24 cellular contexts compared by ENCODE assay signal in genomic region chr2:234606906-234607305, GRCh38.
DNase-seq lines count a peak whose midpoint lies in the region; ATAC-seq and TF ChIP-seq lines count a peak whose summit lies in the region.
"Had no signal": no experiment of that assay in that cellular context is flagged by ENCODE, and none has a peak within 500 bp of the region (broad histone marks: within the 10 kb centered on the region; RNA-seq: fewer than 3 reads in every experiment).

No MANE protein-coding gene starts in this region.

- no peaks in the 10 kb centered on the region for H3K27me3 Mint-ChIP-seq in osteocyte (ENCODE audit: unreplicated experiment)
- peaks cover 71 to 78% of the 10 kb centered on the region in 2 donors for H3K27me3 Mint-ChIP-seq in effector memory CD8-positive, alpha-beta T cell

- no peaks in the 10 kb centered on the region for H3K79me2 ChIP-seq in fibroblast of lung (ENCODE audit: control insufficient read depth, insufficient read depth, low read length)

- H3K27me3 ChIP-seq in fibroblast of lung (ENCODE audit: control insufficient read depth, insufficient read depth, low read length) (no peaks in the 10 kb centered on the region), spleen (replicated peaks in 1 of 7) (peaks cover 0 to 11% (median 0%) of the 10 kb centered on the region in 7 donors)
- H3K27me3 ChIP-seq: thyroid gland had no signal

- H4K20me1 ChIP-seq in fibroblast of lung (ENCODE audit: control insufficient read depth, extremely low read depth, insufficient read depth, low read length), result no peaks in the 10 kb centered on the region

- H3K9me3 ChIP-seq in fibroblast of lung (ENCODE audit: control insufficient read depth, insufficient read depth, low read depth, low read length), result no peaks in the 10 kb centered on the region
- peaks cover 0 to 3% (median 0%) of the 10 kb centered on the region in 8 donors for H3K9me3 ChIP-seq in spleen
- H3K9me3 ChIP-seq: psoas muscle, thyroid gland had no signal

- peak; percentile 3 for DNase-seq in HK-2 (ENCODE audit: unreplicated experiment)
- peak; percentile 80 for DNase-seq in NCI-H82 treated with DMSO at 0.1 percent for 48 hours (lab: John Stamatoyannopoulos, UW; ENCODE audit: unreplicated experiment)
- DNase-seq in fibroblast of lung (ENCODE audit: low read depth in 2 of 2), result peak; percentile 38 to 65
- DNase-seq in osteocyte (ENCODE audit: extremely low spot score, unreplicated experiment), result peak; percentile 30
- no peak for DNase-seq in effector memory CD8-positive, alpha-beta T cell
- no peak for DNase-seq in spleen
- no peak for DNase-seq in NAMALWA (ENCODE audit: low spot score)
- no peak for DNase-seq in NCI-H345 treated with DMSO at 0.1 percent for 48 hours (lab: John Stamatoyannopoulos, UW; ENCODE audit: unreplicated experiment)
- DNase-seq: activated B cell treated with CpG ODN at 0.5 μM for 24 hours; activated CD4-positive, alpha-beta T cell treated with anti-CD3 and anti-CD28 coated beads, Interleukin-2, amount 50 U/mL, for 4 hours; activated naive CD8-positive, alpha-beta T cell treated with anti-CD3 and anti-CD28 coated beads, Interleukin-2, amount 10 ng/mL, durations not matched to agents 7 days and 5 days; CD8-positive, alpha-beta memory T cell; DMS79 treated with DMSO at 0.1 percent for 48 hours; left ventricle myocardium superior; NCI-H1048; NCI-H2029 treated with DMSO at 0.1 percent for 48 hours; psoas muscle; stimulated activated CD4-positive, alpha-beta T cell treated with anti-CD3 and anti-CD28 coated beads, Interleukin-4, amount 100 ng/mL, for 1 hour; stimulated activated naive CD8-positive, alpha-beta T cell treated with anti-CD3 and anti-CD28 coated beads, Interleukin-15, Interleukin-2, amounts not matched to agents 100 U/mL and 50 U/mL, for 24 hours; T-helper 9 cell; thyroid gland had no signal

- H3K27ac ChIP-seq in fibroblast of lung (ENCODE audit: insufficient read depth, low read length), result no peak overlapping the region
- H3K27ac ChIP-seq in spleen, result no peak overlapping the region
- H3K27ac ChIP-seq: coronary artery, psoas muscle, thyroid gland had no signal

- no peak overlapping the region for H3K4me2 ChIP-seq in fibroblast of lung (ENCODE audit: extremely low read depth, insufficient read depth, low read length)
- H3K4me2 ChIP-seq: smooth muscle cell had no signal

- no peak overlapping the region for H3K27ac Mint-ChIP-seq in osteocyte (ENCODE audit: unreplicated experiment)
- no peak overlapping the region for H3K27ac Mint-ChIP-seq in effector memory CD8-positive, alpha-beta T cell
- H3K27ac Mint-ChIP-seq: activated B cell treated with CpG ODN at 0.5 μM for 24 hours; activated naive CD8-positive, alpha-beta T cell treated with anti-CD3 and anti-CD28 coated beads, Interleukin-2, amount 10 ng/mL, durations not matched to agents 7 days and 5 days; CD8-positive, alpha-beta memory T cell; nephron had no signal

- no peaks in the 10 kb centered on the region for H3K4me1 Mint-ChIP-seq in osteocyte (ENCODE audit: unreplicated experiment)
- peaks cover 0 to 3% of the 10 kb centered on the region in 2 donors for H3K4me1 Mint-ChIP-seq in effector memory CD8-positive, alpha-beta T cell (ENCODE audit: low read depth in 2 of 2)
- H3K4me1 Mint-ChIP-seq: activated B cell treated with CpG ODN at 0.5 μM for 24 hours; activated naive CD8-positive, alpha-beta T cell treated with anti-CD3 and anti-CD28 coated beads, Interleukin-2, amount 10 ng/mL, durations not matched to agents 7 days and 5 days; CD8-positive, alpha-beta memory T cell; nephron had no signal

- H3K9ac ChIP-seq in fibroblast of lung (ENCODE audit: insufficient read depth, low read length), result no peak overlapping the region

- WGBS in spleen, 5 donors, result 76 to 88% (median 83%) methylated on average over 9 of the region's 9 CpGs

- no peak overlapping the region for H3K4me3 Mint-ChIP-seq in osteocyte (ENCODE audit: unreplicated experiment)
- no peak overlapping the region for H3K4me3 Mint-ChIP-seq in effector memory CD8-positive, alpha-beta T cell
- H3K4me3 Mint-ChIP-seq: activated B cell treated with CpG ODN at 0.5 μM for 24 hours; activated naive CD8-positive, alpha-beta T cell treated with anti-CD3 and anti-CD28 coated beads, Interleukin-2, amount 10 ng/mL, durations not matched to agents 7 days and 5 days; CD8-positive, alpha-beta memory T cell; nephron had no signal

- peaks cover 3% of the 10 kb centered on the region for H3K9me3 Mint-ChIP-seq in osteocyte (ENCODE audit: unreplicated experiment)
- H3K9me3 Mint-ChIP-seq in effector memory CD8-positive, alpha-beta T cell, result peaks cover 0 to under 1% of the 10 kb centered on the region in 2 donors
- H3K9me3 Mint-ChIP-seq: activated naive CD8-positive, alpha-beta T cell treated with anti-CD3 and anti-CD28 coated beads, Interleukin-2, amount 10 ng/mL, durations not matched to agents 7 days and 5 days had no signal

- no peak overlapping the region for H3K4me3 ChIP-seq in fibroblast of lung (replicated peaks in 1 of 4; ENCODE audit: control extremely low read depth in 1 of 4, insufficient read depth in 1 of 4, low read depth in 3 of 4, low read length in 4 of 4)
- no peak overlapping the region for H3K4me3 ChIP-seq in spleen
- H3K4me3 ChIP-seq: coronary artery, psoas muscle, smooth muscle cell, thyroid gland had no signal

- H3K4me1 ChIP-seq in fibroblast of lung (ENCODE audit: control insufficient read depth, extremely low read depth, insufficient read depth, low read length), result no peaks in the 10 kb centered on the region
- no peaks in the 10 kb centered on the region for H3K4me1 ChIP-seq in spleen
- H3K4me1 ChIP-seq: psoas muscle, thyroid gland had no signal

- H3K36me3 Mint-ChIP-seq in osteocyte (ENCODE audit: unreplicated experiment), result no peaks in the 10 kb centered on the region
- no peaks in the 10 kb centered on the region for H3K36me3 Mint-ChIP-seq in effector memory CD8-positive, alpha-beta T cell (ENCODE audit: insufficient read depth)
- H3K36me3 Mint-ChIP-seq: activated naive CD8-positive, alpha-beta T cell treated with anti-CD3 and anti-CD28 coated beads, Interleukin-2, amount 10 ng/mL, durations not matched to agents 7 days and 5 days had no signal

- no peak for TF ChIP-seq POLR2A in spleen (IDR thresholded peaks at IDR 0.05)

- ATAC-seq in effector memory CD8-positive, alpha-beta T cell (replicated peaks), result no peak
- ATAC-seq: left ventricle myocardium superior; psoas muscle; stimulated activated naive CD8-positive, alpha-beta T cell treated with anti-CD3 and anti-CD28 coated beads, Interleukin-15, Interleukin-2, amounts not matched to agents 100 U/mL and 50 U/mL, for 24 hours had no signal

- no peak overlapping the region for H2AFZ ChIP-seq in fibroblast of lung (ENCODE audit: low read length)

- TF ChIP-seq CTCF in fibroblast of lung (conservative IDR thresholded peaks at IDR 0.05 in 1 of 2, IDR thresholded peaks at IDR 0.05 in 1 of 2; ENCODE audit: low read depth in 1 of 2, low read length in 2 of 2), result no peak
- TF ChIP-seq CTCF in osteocyte (IDR thresholded peaks at IDR 0.05), result no peak
- TF ChIP-seq CTCF in spleen (IDR thresholded peaks at IDR 0.05 in 8 of 11, conservative IDR thresholded peaks at IDR 0.05 in 3 of 11), result no peak

- intact Hi-C loops in spleen (cut with DNase I; ENCODE audit: low total_unique reads), result no loop called here

- no peaks in the 10 kb centered on the region for H3K36me3 ChIP-seq in fibroblast of lung (ENCODE audit: control insufficient read depth, insufficient read depth, low read length)
- H3K36me3 ChIP-seq in spleen, result no peaks in the 10 kb centered on the region
- H3K36me3 ChIP-seq: thyroid gland had no signal

Comparison
In these comparisons a context has a peak if more than half of its experiments do, and no peak if none do; other contexts are left out.
1. DNase-seq: peak in HK-2 (single experiment), NCI-H82 treated with DMSO at 0.1 percent for 48 hours (single experiment), fibroblast of lung (2 of 2) and osteocyte (single experiment); none in effector memory CD8-positive, alpha-beta T cell (0 of 3), spleen (single experiment), NAMALWA (single experiment) and NCI-H345 treated with DMSO at 0.1 percent for 48 hours (single experiment).